ENCODE assay signal across 19 cellular contexts in the genomic region with DNA sequence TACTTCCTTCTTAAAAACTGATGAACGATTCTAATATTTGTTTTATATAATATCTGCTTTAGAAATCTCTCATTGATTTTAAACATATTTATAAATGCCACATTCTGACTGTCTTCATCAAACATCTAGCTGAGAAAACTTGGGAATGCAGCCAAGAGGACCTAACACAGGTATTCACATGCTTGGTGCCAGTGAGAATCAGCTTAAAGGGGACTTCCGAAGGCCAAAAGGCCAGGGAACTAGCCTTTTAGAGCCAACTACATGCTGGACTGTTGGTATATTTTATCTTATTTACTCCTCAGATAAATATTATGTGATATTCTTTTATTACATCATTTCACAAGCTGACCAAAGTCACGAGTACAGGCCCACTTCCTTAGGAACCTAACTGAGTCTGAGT. TPM values are rescaled to one million over a fixed set of nuclear protein-coding genes. Genes with fewer than 3 reads are reported as not detected.
DNase-seq lines count a peak whose midpoint lies in the region; ATAC-seq and TF ChIP-seq lines count a peak whose summit lies in the region.
"Had no signal": no experiment of that assay in that cellular context is flagged by ENCODE, and none has a peak within 500 bp of the region (broad histone marks: within the 10 kb centered on the region; RNA-seq: fewer than 3 reads in every experiment).

No MANE protein-coding gene starts in this region.

- no peaks in the 10 kb centered on the region for H4K20me1 ChIP-seq in SK-N-SH (ENCODE audit: insufficient read depth)

- WGBS in heart left ventricle, 4 donors, result 75 to 77% (median 75%) methylated on average over 3 of the region's 3 CpGs
- WGBS in right cardiac atrium, result 51% methylated on average over 3 of the region's 3 CpGs
- no CpG with 5 or more reads among the region's 3 CpGs for WGBS in trophoblast cell (ENCODE audit: extremely low coverage, insufficient coverage, insufficient read length)
- WGBS in urinary bladder, result 36% methylated on average over 3 of the region's 3 CpGs
- 63 to 64% methylated on average over 3 of the region's 3 CpGs for WGBS in upper lobe of left lung, 2 donors
- WGBS in SK-N-SH (ENCODE audit: low lambda C conversion rate), result 80% methylated on average over 3 of the region's 3 CpGs

- TF ChIP-seq CTCF in heart left ventricle (IDR thresholded peaks at IDR 0.05), result no peak
- TF ChIP-seq CTCF in upper lobe of left lung (IDR thresholded peaks at IDR 0.05), result no peak
- no peak for TF ChIP-seq CTCF in SK-N-SH (IDR thresholded peaks at IDR 0.05)

- H3K14ac ChIP-seq in trophoblast cell (ENCODE audit: low read length), result no peak overlapping the region

- H3K23ac ChIP-seq in trophoblast cell (ENCODE audit: low read length), result no peak overlapping the region

- H3K27me3 ChIP-seq in heart left ventricle, result no peaks in the 10 kb centered on the region
- H3K27me3 ChIP-seq in right cardiac atrium (ENCODE audit: control insufficient read depth, insufficient read depth), result no peaks in the 10 kb centered on the region
- H3K27me3 ChIP-seq in trophoblast cell (ENCODE audit: insufficient read depth, low read length), result no peaks in the 10 kb centered on the region
- H3K27me3 ChIP-seq in upper lobe of left lung, result no peaks in the 10 kb centered on the region
- H3K27me3 ChIP-seq in SK-N-SH (ENCODE audit: insufficient read depth), result no peaks in the 10 kb centered on the region
- H3K27me3 ChIP-seq: thyroid gland had no signal

- TF ChIP-seq EP300 in upper lobe of left lung (IDR thresholded peaks at IDR 0.05) (no peak), SK-N-SH (IDR thresholded peaks at IDR 0.05; ENCODE audit: borderline replicate concordance in 1 of 2, low read depth in 1 of 2, low read length in 1 of 2) (no peak)

- H2BK5ac ChIP-seq in trophoblast cell (ENCODE audit: low read depth, low read length, poor library complexity), result no peak overlapping the region

- no peak overlapping the region for H3K4ac ChIP-seq in trophoblast cell (ENCODE audit: low read depth, low read length)

- peaks cover 9% of the 10 kb centered on the region for H3K79me1 ChIP-seq in trophoblast cell (ENCODE audit: low read length)

- H4K8ac ChIP-seq in trophoblast cell (ENCODE audit: low read depth, low read length), result no peak overlapping the region

- no peak overlapping the region for H3K9ac ChIP-seq in trophoblast cell (ENCODE audit: low read length)
- H3K9ac ChIP-seq in SK-N-SH, result no peak overlapping the region

- no peak overlapping the region for H2AK5ac ChIP-seq in trophoblast cell (ENCODE audit: low read length)

- DNase-seq in heart left ventricle (no peak), left ventricle myocardium superior (no peak), right cardiac atrium (no peak), trophoblast cell (no peak), upper lobe of left lung (no peak), SK-N-SH (no peak)
- DNase-seq: activated CD4-positive, alpha-beta T cell treated with anti-CD3 and anti-CD28 coated beads, Interleukin-2, amount 10 ng/mL, durations not matched to agents 7 days and 5 days; activated gamma-delta T cell; effector memory CD8-positive, alpha-beta T cell; EL; hippocampal formation; NCI-H1417; NCI-H524 treated with DMSO at 0.1 percent for 48 hours; stimulated activated CD4-positive, alpha-beta T cell treated with anti-CD3 and anti-CD28 coated beads, Interleukin-15, amount 100 ng/mL, for 24 hours; T-helper 1 cell; thyroid gland had no signal

- H4K91ac ChIP-seq in trophoblast cell (ENCODE audit: low read depth, low read length), result peak overlapping the region; percentile 84

- no peaks in the 10 kb centered on the region for H3K9me2 ChIP-seq in SK-N-SH

- H3K9me3 ChIP-seq in heart left ventricle (no peaks in the 10 kb centered on the region), right cardiac atrium (ENCODE audit: control insufficient read depth, low read length) (no peaks in the 10 kb centered on the region), trophoblast cell (ENCODE audit: insufficient read depth, low read depth, low read length) (peaks cover 3% of the 10 kb centered on the region), upper lobe of left lung (no peaks in the 10 kb centered on the region), SK-N-SH (no peaks in the 10 kb centered on the region)
- H3K9me3 ChIP-seq: prostate gland, thyroid gland had no signal

- no peak overlapping the region for H3K4me2 ChIP-seq in trophoblast cell (ENCODE audit: low read length)
- H3K4me2 ChIP-seq in SK-N-SH, result no peak overlapping the region

- H2BK12ac ChIP-seq in trophoblast cell (ENCODE audit: low read length), result no peak overlapping the region

- ATAC-seq in heart left ventricle (peak in 1 of 4 donors; percentile 5), left ventricle myocardium superior (no peak), right cardiac atrium (peak; percentile 5 to 9), upper lobe of left lung (ENCODE audit: low FRiP score in 2 of 2) (no peak), HG03520 (IDR thresholded peaks at IDR 0.05; ENCODE audit: unreplicated experiment) (no peak)
- ATAC-seq: effector memory CD8-positive, alpha-beta T cell had no signal

- H2AFZ ChIP-seq in trophoblast cell (ENCODE audit: insufficient read depth, low read length, poor library complexity) (no peak overlapping the region), SK-N-SH (ENCODE audit: low read depth) (no peak overlapping the region)

- no peaks in the 10 kb centered on the region for H3K36me3 ChIP-seq in heart left ventricle
- no peaks in the 10 kb centered on the region for H3K36me3 ChIP-seq in trophoblast cell (ENCODE audit: control insufficient read depth in 1 of 2, insufficient read depth in 2 of 2, low read length in 2 of 2)
- H3K36me3 ChIP-seq in urinary bladder (ENCODE audit: insufficient read depth), result no peaks in the 10 kb centered on the region
- no peaks in the 10 kb centered on the region for H3K36me3 ChIP-seq in upper lobe of left lung
- no peaks in the 10 kb centered on the region for H3K36me3 ChIP-seq in SK-N-SH (replicated peaks in 1 of 2; ENCODE audit: control insufficient read depth in 1 of 2, insufficient read depth in 2 of 2, low read length in 1 of 2)
- H3K36me3 ChIP-seq: prostate gland, thyroid gland had no signal

- peak overlapping the region; percentile 15 to 77 (median 52) for H3K27ac ChIP-seq in heart left ventricle
- peak overlapping the region; percentile 71 for H3K27ac ChIP-seq in right cardiac atrium (ENCODE audit: low read length)
- H3K27ac ChIP-seq in trophoblast cell (ENCODE audit: low read depth, low read length), result no peak overlapping the region
- peak overlapping the region; percentile 87 for H3K27ac ChIP-seq in urinary bladder (ENCODE audit: low read depth)
- H3K27ac ChIP-seq in upper lobe of left lung, result peak overlapping the region in 2 of 4 donors; percentile 9 to 59
- peak overlapping the region in 1 of 2 experiments; percentile 71; a peak in 2 of 4 replicates for H3K27ac ChIP-seq in SK-N-SH (ENCODE audit: low read depth in 2 of 2, low read length in 1 of 2)

- no peak overlapping the region for H4K12ac ChIP-seq in trophoblast cell (ENCODE audit: low read depth, low read length)

- peaks cover 0 to 26% (median 15%) of the 10 kb centered on the region in 12 donors for H3K4me1 ChIP-seq in heart left ventricle
- H3K4me1 ChIP-seq in right cardiac atrium (ENCODE audit: control insufficient read depth, insufficient read depth, low read length), result peaks cover 6% of the 10 kb centered on the region
- H3K4me1 ChIP-seq in trophoblast cell (ENCODE audit: control insufficient read depth in 1 of 2, insufficient read depth in 2 of 2, low read length in 2 of 2), result peaks cover 6% of the 10 kb centered on the region in 2 experiments
- H3K4me1 ChIP-seq in urinary bladder (ENCODE audit: insufficient read depth), result no peaks in the 10 kb centered on the region
- H3K4me1 ChIP-seq in upper lobe of left lung, result no peaks in the 10 kb centered on the region
- H3K4me1 ChIP-seq in SK-N-SH (ENCODE audit: control insufficient read depth in 1 of 2, insufficient read depth in 2 of 2, low read depth in 1 of 2, low read length in 1 of 2), result peaks cover 5 to 20% of the 10 kb centered on the region in 2 experiments; a peak in 3 of 4 replicates
- H3K4me1 ChIP-seq: prostate gland, thyroid gland had no signal

- peak overlapping the region; percentile 42 for H2BK120ac ChIP-seq in trophoblast cell (ENCODE audit: insufficient read depth, low read length, poor library complexity)

- H3K18ac ChIP-seq in trophoblast cell (ENCODE audit: low read length), result no peak overlapping the region

- peaks cover 2% of the 10 kb centered on the region for H3K79me2 ChIP-seq in trophoblast cell (ENCODE audit: control insufficient read depth, insufficient read depth, low read length, poor library complexity)
- H3K79me2 ChIP-seq in SK-N-SH (ENCODE audit: insufficient read depth), result no peaks in the 10 kb centered on the region

- H3K4me3 ChIP-seq in heart left ventricle (no peak overlapping the region), right cardiac atrium (ENCODE audit: low read length) (no peak overlapping the region), trophoblast cell (ENCODE audit: low read depth, low read length) (no peak overlapping the region), urinary bladder (ENCODE audit: low read depth, low read length) (no peak overlapping the region), upper lobe of left lung (no peak overlapping the region), SK-N-SH (ENCODE audit: low read depth in 2 of 2, low read length in 1 of 2) (no peak overlapping the region)
- H3K4me3 ChIP-seq: prostate gland, thyroid gland had no signal

- TF ChIP-seq POLR2A in heart left ventricle (IDR thresholded peaks at IDR 0.05) (no peak), upper lobe of left lung (IDR thresholded peaks at IDR 0.05) (no peak)

- POLR2A ChIA-PET in SK-N-SH (lab: Yijun Ruan, JAX), result no interaction called here

- no peaks in the 10 kb centered on the region for H3F3A ChIP-seq in SK-N-SH (replicated peaks; ENCODE audit: insufficient read depth)

- TF ChIP-seq RAD21 in SK-N-SH (IDR thresholded peaks at IDR 0.05; ENCODE audit: low read length), result no peak

- CTCF ChIA-PET in SK-N-SH (lab: Yijun Ruan, JAX), result interaction anchor here (0.6 to 1.9 kb wide), 4 partner anchors 10 to 462 kb away, joined by 3 to 11 read pairs (median 4); no protein-coding TSS in a partner anchor

- intact Hi-C loops in heart left ventricle (cut with DNase I), result no loop called here
- intact Hi-C loops in left ventricle myocardium superior (cut with micrococcal nuclease), result no loop called here
- intact Hi-C loops in right cardiac atrium (cut with DNase I), result no loop called here

TF ChIP-seq in SK-N-SH, 30 proteins besides CTCF, POLR2A, EP300 and RAD21 (continues in another document):
- TF ChIP-seq EZH2phosphoT487 (IDR thresholded peaks at IDR 0.05; ENCODE audit: borderline replicate concordance, low read depth) (no peak), MXI1 (IDR thresholded peaks at IDR 0.05; ENCODE audit: low read depth, low read length) (no peak)

RNA-seq across cellular contexts. Expression of a gene that starts 41.0 kb away (rescaled TPM):
- 1,000 to 10,000 TPM in 1 of 9 donors, 100 to 1,000 TPM in 8; 111 to 1,156 (median 246) TPM for total RNA-seq in heart left ventricle
- polyA plus RNA-seq in heart left ventricle, result 100 to 1,000 TPM; 187 to 367 TPM
- 123 TPM for total RNA-seq in left ventricle myocardium superior
- 100 to 1,000 TPM; 267 to 965 (median 293) TPM for total RNA-seq in right cardiac atrium
- 447 TPM for polyA plus RNA-seq in right cardiac atrium
- polyA plus RNA-seq in trophoblast cell (2013), result 19.2 and 19.5 TPM in 2 replicates
- total RNA-seq in urinary bladder, result 456 TPM
- polyA plus RNA-seq in urinary bladder, result 358 TPM
- 100 to 1,000 TPM in 1 of 6 donors, 10 to 100 TPM in 5; 15.9 to 183 (median 42.2) TPM for total RNA-seq in upper lobe of left lung
- polyA plus RNA-seq in SK-N-SH (2012; rRNA removed), result 0.08 and 0.58 TPM in 2 replicates
- polyA plus RNA-seq in SK-N-SH (2012; cell fraction: cytosol; rRNA removed), result 0.17 and 0.24 TPM in 2 replicates
- polyA plus RNA-seq in SK-N-SH (2012; cell fraction: nucleus; rRNA removed), result 0.23 and 0.47 TPM in 2 replicates
- total RNA-seq: activated CD4-positive, alpha-beta T cell treated with anti-CD3 and anti-CD28 coated beads, Interleukin-2, amount 10 ng/mL, durations not matched to agents 7 days and 5 days had no signal

Comparison
In these comparisons a context has a peak if more than half of its experiments do, and no peak if none do; other contexts are left out.
1. ATAC-seq: peak in right cardiac atrium (2 of 2); none in left ventricle myocardium superior (single experiment), upper lobe of left lung (0 of 2) and HG03520 (single experiment).